Comparison of ENCODE assay signal across 1 cellular context in genomic region chrX:72713599-72714444, GRCh38.
A peak's percentile ranks its signal among the peaks of the same experiment; 100 is the strongest.
TF ChIP-seq lines count a peak whose summit lies in the region.

TSS of gene PHKA1 (minus strand) at chrX:72714306. CDS start at chrX:72713880, 426 bp downstream.

TF ChIP-seq in HEK293, 187 proteins besides CTCF, POLR2A, EP300 and RAD21 (continued from another document):
- TF ChIP-seq ZBTB11 (tag by site-specific recombination; conservative IDR thresholded peaks at IDR 0.05; ENCODE audit: low read depth) (peak; percentile 53), ZFHX2 (tag by site-specific recombination; conservative IDR thresholded peaks at IDR 0.05) (peak; percentile 96), ZNF2 (tag by site-specific recombination; IDR thresholded peaks at IDR 0.05) (peak; percentile 77; the same call in 1 of the 2 replicates), ZNF391 (tag by site-specific recombination; IDR thresholded peaks at IDR 0.05; ENCODE audit: borderline replicate concordance, low read depth) (peak; percentile 46; the same call in 1 of the 2 replicates), ZNF138 (tag by site-specific recombination; IDR thresholded peaks at IDR 0.05; ENCODE audit: borderline replicate concordance) (0 out of 2 replicates have a peak, but pooled peaks have one; percentile 6), IKZF3 (tag by site-specific recombination; IDR thresholded peaks at IDR 0.05) (peak; percentile 6; the same call in 1 of the 2 replicates), KLF9 (tag by site-specific recombination; IDR thresholded peaks at IDR 0.05; ENCODE audit: low read depth) (peak; percentile 86), ZNF776 (tag by site-specific recombination; IDR thresholded peaks at IDR 0.05; ENCODE audit: borderline replicate concordance) (0 out of 2 replicates have a peak, but pooled peaks have one; percentile 48), GLIS2 (tag by site-specific recombination; IDR thresholded peaks at IDR 0.05) (peak; percentile 82), ZNF777 (tag by site-specific recombination; IDR thresholded peaks at IDR 0.05; ENCODE audit: borderline replicate concordance) (peak; percentile 85; the same call in 1 of the 2 replicates), KLF16 (tag by site-specific recombination; IDR thresholded peaks at IDR 0.05) (peak; percentile 82), PRDM4 (tag by site-specific recombination; IDR thresholded peaks at IDR 0.05) (0 out of 2 replicates have a peak, but pooled peaks have one; percentile 16), ZBTB7A (tag by site-specific recombination; IDR thresholded peaks at IDR 0.05; ENCODE audit: low read depth) (0 out of 2 replicates have a peak, but pooled peaks have one; percentile 76), BCL11B (tag by site-specific recombination; IDR thresholded peaks at IDR 0.05; ENCODE audit: low read depth) (peak; percentile 96), ZSCAN18 (tag by site-specific recombination; IDR thresholded peaks at IDR 0.05) (0 out of 2 replicates have a peak, but pooled peaks have one; percentile 25), ZFP69B (tag by site-specific recombination; IDR thresholded peaks at IDR 0.05) (peak; percentile 83), GLIS1 (tag by site-specific recombination; IDR thresholded peaks at IDR 0.05) (peak; percentile 64), ZNF501 (tag by site-specific recombination; IDR thresholded peaks at IDR 0.05) (0 out of 2 replicates have a peak, but pooled peaks have one; percentile 62)
